ENCODE assay signal across 13 cellular contexts in the genomic region with DNA sequence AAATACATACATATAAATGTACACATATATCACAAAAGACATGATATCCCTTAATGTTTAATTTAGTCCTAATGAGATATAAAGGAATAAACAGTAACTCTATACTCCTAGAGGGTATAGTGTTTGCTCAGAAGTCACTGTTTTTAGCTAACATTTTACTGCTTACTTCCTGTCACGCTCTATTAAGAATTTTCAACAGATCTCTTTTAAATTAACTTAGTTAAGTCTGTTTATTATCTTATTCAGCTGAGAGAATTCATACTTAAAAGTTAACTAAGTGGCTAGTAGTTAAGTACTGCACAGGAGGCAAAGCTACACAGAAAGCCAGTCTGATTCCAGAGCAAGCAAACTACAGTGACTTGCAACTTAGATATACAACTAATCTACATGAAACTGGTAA.
"Had no signal": no experiment of that assay in that cellular context is flagged by ENCODE, and none has a peak within 500 bp of the region (broad histone marks: within the 10 kb centered on the region; RNA-seq: fewer than 3 reads in every experiment).

No MANE protein-coding gene starts in this region.

- H3K27ac ChIP-seq: esophagus squamous epithelium, ovary, suprapubic skin had no signal

- H3K9me3 Mint-ChIP-seq: activated naive CD4-positive, alpha-beta T cell treated with anti-CD3 and anti-CD28 coated beads, Interleukin-2, amount 10 ng/mL, durations not matched to agents 7 days and 5 days; activated T-helper 17 cell treated with anti-CD3 and anti-CD28 coated beads, Interleukin-2, amount 50 U/mL, for 72 hours; immature natural killer cell; type B pancreatic cell had no signal

- H3K27me3 ChIP-seq: esophagus squamous epithelium, ovary, suprapubic skin had no signal

- H3K27ac Mint-ChIP-seq: activated naive CD4-positive, alpha-beta T cell treated with anti-CD3 and anti-CD28 coated beads, Interleukin-2, amount 10 ng/mL, durations not matched to agents 7 days and 5 days; activated T-helper 17 cell treated with anti-CD3 and anti-CD28 coated beads, Interleukin-2, amount 50 U/mL, for 72 hours; type B pancreatic cell had no signal

- ATAC-seq: activated T-helper 17 cell treated with anti-CD3 and anti-CD28 coated beads, Interleukin-2, amount 50 U/mL, for 72 hours; left lobe of liver; stimulated activated naive CD8-positive, alpha-beta T cell treated with anti-CD3 and anti-CD28 coated beads, Interleukin-15, Interleukin-2, amounts not matched to agents 100 U/mL and 50 U/mL, for 24 hours had no signal

- DNase-seq: activated CD4-positive, alpha-beta T cell treated with anti-CD3 and anti-CD28 coated beads for 4 hours; activated naive CD4-positive, alpha-beta T cell treated with anti-CD3 and anti-CD28 coated beads, Interleukin-2, amount 10 ng/mL, durations not matched to agents 7 days and 5 days; esophagus squamous epithelium; foreskin fibroblast; immature natural killer cell; mammary epithelial cell; ovary; stimulated activated CD4-positive, alpha-beta T cell treated with anti-CD3 and anti-CD28 coated beads, Interleukin-12 subunit alpha, Interleukin-12 subunit beta, amount 100 ng/mL, for 4 hours; stimulated activated naive CD8-positive, alpha-beta T cell treated with anti-CD3 and anti-CD28 coated beads, Interleukin-15, Interleukin-2, amounts not matched to agents 100 U/mL and 50 U/mL, for 24 hours had no signal

- H3K9me3 ChIP-seq: esophagus squamous epithelium, ovary, suprapubic skin had no signal

- H3K27me3 Mint-ChIP-seq: activated naive CD4-positive, alpha-beta T cell treated with anti-CD3 and anti-CD28 coated beads, Interleukin-2, amount 10 ng/mL, durations not matched to agents 7 days and 5 days; activated T-helper 17 cell treated with anti-CD3 and anti-CD28 coated beads, Interleukin-2, amount 50 U/mL, for 72 hours; type B pancreatic cell had no signal

- H3K4me3 ChIP-seq: esophagus squamous epithelium, ovary, suprapubic skin had no signal

- H3K4me3 Mint-ChIP-seq: activated naive CD4-positive, alpha-beta T cell treated with anti-CD3 and anti-CD28 coated beads, Interleukin-2, amount 10 ng/mL, durations not matched to agents 7 days and 5 days; activated T-helper 17 cell treated with anti-CD3 and anti-CD28 coated beads, Interleukin-2, amount 50 U/mL, for 72 hours; immature natural killer cell; type B pancreatic cell had no signal

- H3K4me1 Mint-ChIP-seq: activated naive CD4-positive, alpha-beta T cell treated with anti-CD3 and anti-CD28 coated beads, Interleukin-2, amount 10 ng/mL, durations not matched to agents 7 days and 5 days; activated T-helper 17 cell treated with anti-CD3 and anti-CD28 coated beads, Interleukin-2, amount 50 U/mL, for 72 hours; immature natural killer cell had no signal

- H3K4me1 ChIP-seq: esophagus squamous epithelium, suprapubic skin had no signal

- H3K36me3 ChIP-seq: ovary had no signal
